In the genomic region with DNA sequence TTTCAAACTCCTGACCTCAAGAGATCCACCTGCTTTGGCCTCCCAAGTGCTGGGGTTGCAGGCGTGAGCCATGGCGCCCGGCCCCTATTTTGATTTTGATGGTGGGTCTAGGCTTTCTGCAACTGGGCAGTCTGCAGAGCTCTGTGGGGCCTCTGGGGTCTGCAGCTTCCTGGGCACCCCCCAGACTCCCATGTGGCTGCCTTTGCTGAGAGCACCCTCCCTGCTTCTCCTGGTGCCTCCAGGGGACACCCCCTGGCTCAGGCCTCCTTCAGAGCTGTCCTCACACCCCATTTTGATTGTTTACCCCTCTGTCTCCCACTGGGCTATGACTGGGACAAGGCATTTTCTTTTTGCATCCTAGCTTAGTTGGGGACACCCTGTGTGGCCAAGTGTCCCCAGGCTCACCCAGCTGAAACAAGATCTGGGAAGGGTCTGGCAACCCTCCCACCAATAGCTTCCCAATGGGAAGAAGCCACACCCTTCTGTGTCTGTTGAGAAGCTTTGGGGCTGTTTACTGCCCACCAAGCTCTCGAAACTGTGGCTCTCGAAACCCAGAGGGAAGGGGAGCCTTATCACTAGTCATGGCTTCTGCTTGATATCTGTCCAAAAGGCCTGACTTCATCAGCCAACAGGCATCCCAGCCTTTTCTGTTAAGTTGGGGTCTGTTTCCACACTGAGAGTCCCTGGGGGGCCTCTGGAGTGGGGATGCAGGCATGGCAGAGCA, we compare ENCODE assay signal across 9 cellular contexts.
DNase-seq lines count a peak whose midpoint lies in the region; ATAC-seq and TF ChIP-seq lines count a peak whose summit lies in the region.
"Had no signal": no experiment of that assay in that cellular context is flagged by ENCODE, and none has a peak within 500 bp of the region (broad histone marks: within the 10 kb centered on the region; RNA-seq: fewer than 3 reads in every experiment).

No MANE protein-coding gene starts in this region.

- TF ChIP-seq CTCF in adrenal gland (IDR thresholded peaks at IDR 0.05) (no peak), liver (IDR thresholded peaks at IDR 0.05; ENCODE audit: low read depth, low read length, missing input control) (no peak), thyroid gland (IDR thresholded peaks at IDR 0.05) (no peak), lower leg skin (IDR thresholded peaks at IDR 0.05) (no peak)

- 70 to 100% (median 88%) methylated on average over 3 to 5 of the region's 5 CpGs for WGBS in adrenal gland, 4 donors
- 83% methylated on average over 5 of the region's 5 CpGs for WGBS in liver
- 42 to 89% methylated on average over 2 to 3 of the region's 5 CpGs for WGBS in thyroid gland, 2 donors
- WGBS in lower leg skin, 2 donors, result 61 to 65% methylated on average over 5 of the region's 5 CpGs

- H3K27me3 Mint-ChIP-seq in activated CD4-positive, alpha-beta T cell treated with anti-CD3 and anti-CD28 coated beads for 36 hours, result no peaks in the 10 kb centered on the region

- no peak for DNase-seq in activated CD4-positive, alpha-beta T cell treated with anti-CD3 and anti-CD28 coated beads for 36 hours
- no peak for DNase-seq in activated CD4-positive, alpha-beta T cell treated with anti-CD3 and anti-CD28 coated beads for 48 hours
- DNase-seq in adrenal gland, result peak in 2 of 7 donors; percentile 31 to 48
- DNase-seq in thyroid gland, result peak; percentile 81 to 89
- no peak for DNase-seq in lower leg skin (ENCODE audit: low spot score in 2 of 2)
- DNase-seq in SKM-1 treated with dmso at 0.1 percent for 144 hours (lab: John Stamatoyannopoulos, UW; ENCODE audit: unreplicated experiment), result no peak
- DNase-seq: MM.1S had no signal

- H3K4me3 Mint-ChIP-seq in activated CD4-positive, alpha-beta T cell treated with anti-CD3 and anti-CD28 coated beads for 36 hours, result peak overlapping the region; percentile 59

- CTCF ChIA-PET in activated CD4-positive, alpha-beta T cell treated with anti-CD3 and anti-CD28 coated beads for 36 hours (lab: Charles Lee), result interaction anchor here (1.5 kb wide), 1 partner anchor 12 kb away, joined by 4 read pairs; no protein-coding TSS in a partner anchor

- no peak overlapping the region for H3K27ac Mint-ChIP-seq in activated CD4-positive, alpha-beta T cell treated with anti-CD3 and anti-CD28 coated beads for 36 hours

- H3K36me3 Mint-ChIP-seq in activated CD4-positive, alpha-beta T cell treated with anti-CD3 and anti-CD28 coated beads for 36 hours (ENCODE audit: low read depth), result no peaks in the 10 kb centered on the region

- no peak for TF ChIP-seq POLR2A in adrenal gland (IDR thresholded peaks at IDR 0.05)
- TF ChIP-seq POLR2A in thyroid gland (IDR thresholded peaks at IDR 0.05), result no peak
- TF ChIP-seq POLR2A in lower leg skin (IDR thresholded peaks at IDR 0.05), result no peak

- H3K4me3 ChIP-seq in adrenal gland (peak overlapping the region in 1 of 4 donors; percentile 46), liver (ENCODE audit: low read depth in 1 of 3, low read length in 3 of 3) (peak overlapping the region in 1 of 3 donors; percentile 66), thyroid gland (replicated peaks in 1 of 3) (no peak overlapping the region), lower leg skin (ENCODE audit: low read depth, poor library complexity, severe bottlenecking) (no peak overlapping the region)

- intact Hi-C loops in activated CD4-positive, alpha-beta T cell treated with anti-CD3 and anti-CD28 coated beads for 36 hours (cut with DNase I, micrococcal nuclease), result loop anchor here in 1 of 2 experiments (1.0 to 2.0 kb wide), 3 partner anchors 31 to 228 kb away; no protein-coding TSS in a partner anchor
- intact Hi-C loops in adrenal gland (cut with DNase I) (loop anchor here in 1 of 2 donors (10.0 kb wide), 1 partner anchor 232 kb away; no protein-coding TSS in a partner anchor), thyroid gland (cut with DNase I) (no loop called here), lower leg skin (cut with DNase I; ENCODE audit: low total_unique reads) (no loop called here)

- TF ChIP-seq RAD21 in liver (IDR thresholded peaks at IDR 0.05), result no peak

- POLR2A ChIA-PET in activated CD4-positive, alpha-beta T cell treated with anti-CD3 and anti-CD28 coated beads for 36 hours (lab: Charles Lee), result interaction anchor here (0.6 to 1.2 kb wide), 2 partner anchors 107 to 124 kb away, joined by 4 to 5 read pairs; no protein-coding TSS in a partner anchor

- no peak for ATAC-seq in activated CD4-positive, alpha-beta T cell treated with anti-CD3 and anti-CD28 coated beads for 36 hours
- ATAC-seq in GM18867 (IDR thresholded peaks at IDR 0.05; ENCODE audit: unreplicated experiment), result no peak

- H3K27ac ChIP-seq in adrenal gland, result peak overlapping the region; percentile 39 to 98 (median 88)
- peak overlapping the region; percentile 91 to 92 for H3K27ac ChIP-seq in liver (ENCODE audit: low read depth in 1 of 2, low read length in 2 of 2)
- peak overlapping the region; percentile 90 to 98 (median 98) for H3K27ac ChIP-seq in thyroid gland

- no peaks in the 10 kb centered on the region for H3K36me3 ChIP-seq in adrenal gland (replicated peaks in 1 of 2)
- no peaks in the 10 kb centered on the region for H3K36me3 ChIP-seq in liver (ENCODE audit: control insufficient read depth in 4 of 4, insufficient read depth in 3 of 4, low read depth in 1 of 4, low read length in 3 of 4)
- no peaks in the 10 kb centered on the region for H3K36me3 ChIP-seq in thyroid gland

- peaks cover 8% of the 10 kb centered on the region for H3K4me1 Mint-ChIP-seq in activated CD4-positive, alpha-beta T cell treated with anti-CD3 and anti-CD28 coated beads for 36 hours

- H3K4me1 ChIP-seq in adrenal gland (replicated peaks in 1 of 2) (peaks cover 12 to 19% of the 10 kb centered on the region in 2 donors), liver (ENCODE audit: control insufficient read depth in 4 of 4, insufficient read depth in 4 of 4, low read length in 3 of 4) (peaks cover 2 to 7% (median 6%) of the 10 kb centered on the region in 4 donors), thyroid gland (peaks cover 19 to 30% of the 10 kb centered on the region in 2 donors)

- H3K27me3 ChIP-seq in adrenal gland (no peaks in the 10 kb centered on the region), liver (ENCODE audit: control insufficient read depth in 4 of 4, insufficient read depth in 4 of 4, low read length in 3 of 4) (no peaks in the 10 kb centered on the region), thyroid gland (no peaks in the 10 kb centered on the region)

- H3K9me3 ChIP-seq in adrenal gland (replicated peaks in 1 of 3) (no peaks in the 10 kb centered on the region), liver (ENCODE audit: control insufficient read depth in 4 of 4, low read length in 3 of 4) (no peaks in the 10 kb centered on the region), thyroid gland (no peaks in the 10 kb centered on the region)

- peak overlapping the region; percentile 62 to 68 for H3K9ac ChIP-seq in liver (ENCODE audit: low read depth in 1 of 2, low read length in 2 of 2)

- no peaks in the 10 kb centered on the region for H3K9me3 Mint-ChIP-seq in activated CD4-positive, alpha-beta T cell treated with anti-CD3 and anti-CD28 coated beads for 36 hours (ENCODE audit: low read depth)

TF ChIP-seq in liver, 16 proteins besides CTCF, POLR2A, EP300 and RAD21:
- TF ChIP-seq YY1 (IDR thresholded peaks at IDR 0.05) (no peak), NR2F2 (IDR thresholded peaks at IDR 0.05) (no peak), SP1 (IDR thresholded peaks at IDR 0.05) (no peak), EGR1 (IDR thresholded peaks at IDR 0.05; ENCODE audit: low read depth in 2 of 2) (no peak), TAF1 (conservative IDR thresholded peaks at IDR 0.05) (no peak), HNF4G (IDR thresholded peaks at IDR 0.05) (no peak)
- TF ChIP-seq, protein P1, sequence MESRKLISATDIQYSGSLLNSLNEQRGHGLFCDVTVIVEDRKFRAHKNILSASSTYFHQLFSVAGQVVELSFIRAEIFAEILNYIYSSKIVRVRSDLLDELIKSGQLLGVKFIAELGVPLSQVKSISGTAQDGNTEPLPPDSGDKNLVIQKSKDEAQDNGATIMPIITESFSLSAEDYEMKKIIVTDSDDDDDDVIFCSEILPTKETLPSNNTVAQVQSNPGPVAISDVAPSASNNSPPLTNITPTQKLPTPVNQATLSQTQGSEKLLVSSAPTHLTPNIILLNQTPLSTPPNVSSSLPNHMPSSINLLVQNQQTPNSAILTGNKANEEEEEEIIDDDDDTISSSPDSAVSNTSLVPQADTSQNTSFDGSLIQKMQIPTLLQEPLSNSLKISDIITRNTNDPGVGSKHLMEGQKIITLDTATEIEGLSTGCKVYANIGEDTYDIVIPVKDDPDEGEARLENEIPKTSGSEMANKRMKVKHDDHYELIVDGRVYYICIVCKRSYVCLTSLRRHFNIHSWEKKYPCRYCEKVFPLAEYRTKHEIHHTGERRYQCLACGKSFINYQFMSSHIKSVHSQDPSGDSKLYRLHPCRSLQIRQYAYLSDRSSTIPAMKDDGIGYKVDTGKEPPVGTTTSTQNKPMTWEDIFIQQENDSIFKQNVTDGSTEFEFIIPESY (IDR thresholded peaks at IDR 0.05), result no peak
- TF ChIP-seq, protein P2, sequence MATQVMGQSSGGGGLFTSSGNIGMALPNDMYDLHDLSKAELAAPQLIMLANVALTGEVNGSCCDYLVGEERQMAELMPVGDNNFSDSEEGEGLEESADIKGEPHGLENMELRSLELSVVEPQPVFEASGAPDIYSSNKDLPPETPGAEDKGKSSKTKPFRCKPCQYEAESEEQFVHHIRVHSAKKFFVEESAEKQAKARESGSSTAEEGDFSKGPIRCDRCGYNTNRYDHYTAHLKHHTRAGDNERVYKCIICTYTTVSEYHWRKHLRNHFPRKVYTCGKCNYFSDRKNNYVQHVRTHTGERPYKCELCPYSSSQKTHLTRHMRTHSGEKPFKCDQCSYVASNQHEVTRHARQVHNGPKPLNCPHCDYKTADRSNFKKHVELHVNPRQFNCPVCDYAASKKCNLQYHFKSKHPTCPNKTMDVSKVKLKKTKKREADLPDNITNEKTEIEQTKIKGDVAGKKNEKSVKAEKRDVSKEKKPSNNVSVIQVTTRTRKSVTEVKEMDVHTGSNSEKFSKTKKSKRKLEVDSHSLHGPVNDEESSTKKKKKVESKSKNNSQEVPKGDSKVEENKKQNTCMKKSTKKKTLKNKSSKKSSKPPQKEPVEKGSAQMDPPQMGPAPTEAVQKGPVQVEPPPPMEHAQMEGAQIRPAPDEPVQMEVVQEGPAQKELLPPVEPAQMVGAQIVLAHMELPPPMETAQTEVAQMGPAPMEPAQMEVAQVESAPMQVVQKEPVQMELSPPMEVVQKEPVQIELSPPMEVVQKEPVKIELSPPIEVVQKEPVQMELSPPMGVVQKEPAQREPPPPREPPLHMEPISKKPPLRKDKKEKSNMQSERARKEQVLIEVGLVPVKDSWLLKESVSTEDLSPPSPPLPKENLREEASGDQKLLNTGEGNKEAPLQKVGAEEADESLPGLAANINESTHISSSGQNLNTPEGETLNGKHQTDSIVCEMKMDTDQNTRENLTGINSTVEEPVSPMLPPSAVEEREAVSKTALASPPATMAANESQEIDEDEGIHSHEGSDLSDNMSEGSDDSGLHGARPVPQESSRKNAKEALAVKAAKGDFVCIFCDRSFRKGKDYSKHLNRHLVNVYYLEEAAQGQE (IDR thresholded peaks at IDR 0.05), result no peak

Comparison
In these comparisons a context has a peak if more than half of its experiments do, and no peak if none do; other contexts are left out.
1. DNase-seq: peak in thyroid gland (2 of 2); none in activated CD4-positive, alpha-beta T cell treated with anti-CD3 and anti-CD28 coated beads for 36 hours (single experiment), activated CD4-positive, alpha-beta T cell treated with anti-CD3 and anti-CD28 coated beads for 48 hours (single experiment), lower leg skin (0 of 2) and SKM-1 treated with dmso at 0.1 percent for 144 hours (single experiment).
2. Peak in every context shown above with its lines, with median percentiles within 50 percentile points of each other: H3K27ac ChIP-seq.